Comparison of ENCODE assay signal across 6 cellular contexts in genomic region chr17:8150194-8151119, GRCh38. TPM values are rescaled to one million over a fixed set of nuclear protein-coding genes. Genes with fewer than 3 reads are reported as not detected.
A peak's percentile ranks its signal among the peaks of the same experiment; 100 is the strongest.
DNase-seq lines count a peak whose midpoint lies in the region; FAIRE-seq and TF ChIP-seq lines count a peak whose summit lies in the region.

No MANE protein-coding gene starts in this region.

- intact Hi-C loops in endothelial cell of umbilical vein (cut with micrococcal nuclease): loop anchor here (1.0 kb wide), 1 partner anchor 11 kb away; no protein-coding TSS in a partner anchor
- intact Hi-C loops in stomach (cut with DNase I; ENCODE audit: low total_unique reads): no loop called here

- no peaks in the 10 kb centered on the region for H3K9me3 Mint-ChIP-seq in T-helper 2 cell treated with Interferon-gamma antibody and Interleukin-4, amounts not matched to agents 5 μg/mL and 100 μg/mL, for 36 hours

- dilution Hi-C loops in endothelial cell of umbilical vein (cut with MboI; ENCODE audit: extremely low pct_ligation_motif_present, low sequenced_read_pairs): no loop called here

- no peak for DNase-seq in T-helper 2 cell treated with Interferon-gamma antibody and Interleukin-4, amounts not matched to agents 5 μg/mL and 100 μg/mL, for 36 hours (ENCODE audit: low spot score)
- DNase-seq in T-helper 2 cell (no peak), endothelial cell of umbilical vein (ENCODE audit: low read depth, low spot score) (no peak), stomach (no peak), foreskin melanocyte (no peak)
- DNase-seq in activated effector memory CD4-positive, alpha-beta T cell treated with anti-CD3 and anti-CD28 coated beads, Interleukin-2, amount 50 U/mL, for 16 hours: no peak

- H2AFZ ChIP-seq in endothelial cell of umbilical vein (ENCODE audit: low read depth, low read length): no peak overlapping the region

- peak overlapping the region; percentile 53 for H3K9ac ChIP-seq in endothelial cell of umbilical vein (replicated peaks; ENCODE audit: extremely low read depth, insufficient read depth, low read length)

- peaks cover 38% of the 10 kb centered on the region for H3K4me1 ChIP-seq in endothelial cell of umbilical vein (ENCODE audit: control insufficient read depth, extremely low read depth, insufficient read depth, low read length)
- peaks cover 32 to 79% (median 67%) of the 10 kb centered on the region in 4 donors for H3K4me1 ChIP-seq in stomach

- H3K27me3 ChIP-seq in endothelial cell of umbilical vein (ENCODE audit: control insufficient read depth in 2 of 2, insufficient read depth in 2 of 2, low read length in 2 of 2) (no peaks in the 10 kb centered on the region), stomach (no peaks in the 10 kb centered on the region)

- 79 to 85% (median 83%) methylated on average over 13 to 18 of the region's 18 CpGs for WGBS in stomach, 5 donors

- H3K36me3 ChIP-seq in endothelial cell of umbilical vein (ENCODE audit: control insufficient read depth in 2 of 2, extremely low read depth in 1 of 2, insufficient read depth in 2 of 2, low read length in 2 of 2): peaks cover 2 to 44% of the 10 kb centered on the region in 2 experiments
- H3K36me3 ChIP-seq in stomach: peaks cover 62 to 65% (median 63%) of the 10 kb centered on the region in 4 donors

- no TSS peak for BruUV-seq in endothelial cell of umbilical vein (replicated peaks; lab: Mats Ljungman, UMichigan)

- H3K4me1 Mint-ChIP-seq in T-helper 2 cell treated with Interferon-gamma antibody and Interleukin-4, amounts not matched to agents 5 μg/mL and 100 μg/mL, for 36 hours (ENCODE audit: low read depth): peaks cover 34% of the 10 kb centered on the region

- no peak for TF ChIP-seq CTCF in endothelial cell of umbilical vein (IDR thresholded peaks at IDR 0.05; ENCODE audit: extremely low read depth in 1 of 2, insufficient read depth in 1 of 2, low read depth in 1 of 2, low read length in 2 of 2)
- no peak for TF ChIP-seq CTCF in stomach (IDR thresholded peaks at IDR 0.05)

- no peak for TF ChIP-seq EP300 in stomach (IDR thresholded peaks at IDR 0.05)

- POLR2A ChIA-PET in endothelial cell of umbilical vein (lab: Charles Lee): interaction anchor here (1.1 kb wide), 1 partner anchor 23 kb away, joined by 9 read pairs; no protein-coding TSS in a partner anchor

- no peaks in the 10 kb centered on the region for H3K9me1 ChIP-seq in endothelial cell of umbilical vein (replicated peaks; ENCODE audit: control insufficient read depth, extremely low read depth, insufficient read depth, low read length)

- H3K4me3 ChIP-seq in endothelial cell of umbilical vein (replicated peaks in 1 of 3; ENCODE audit: insufficient read depth in 1 of 3, low read depth in 1 of 3, low read length in 3 of 3) (no peak overlapping the region), stomach (peak overlapping the region; percentile 66 to 91 (median 76))

- peak overlapping the region; percentile 95 for H3K4me3 Mint-ChIP-seq in T-helper 2 cell treated with Interferon-gamma antibody and Interleukin-4, amounts not matched to agents 5 μg/mL and 100 μg/mL, for 36 hours

- no peaks in the 10 kb centered on the region for H4K20me1 ChIP-seq in endothelial cell of umbilical vein (replicated peaks; ENCODE audit: control insufficient read depth, extremely low read depth, insufficient read depth, low read length)

- H3K27me3 Mint-ChIP-seq in T-helper 2 cell treated with Interferon-gamma antibody and Interleukin-4, amounts not matched to agents 5 μg/mL and 100 μg/mL, for 36 hours (ENCODE audit: low read depth): no peaks in the 10 kb centered on the region

- H3K27ac Mint-ChIP-seq in T-helper 2 cell treated with Interferon-gamma antibody and Interleukin-4, amounts not matched to agents 5 μg/mL and 100 μg/mL, for 36 hours: peak overlapping the region; percentile 45

- H3K79me2 ChIP-seq in endothelial cell of umbilical vein (ENCODE audit: control insufficient read depth, insufficient read depth, low read length): peaks cover 5% of the 10 kb centered on the region

- H3K36me3 Mint-ChIP-seq in T-helper 2 cell treated with Interferon-gamma antibody and Interleukin-4, amounts not matched to agents 5 μg/mL and 100 μg/mL, for 36 hours (ENCODE audit: low read depth): peaks cover 23% of the 10 kb centered on the region

- H3K27ac ChIP-seq in endothelial cell of umbilical vein (ENCODE audit: insufficient read depth, low read depth, low read length) (peak overlapping the region; percentile 99), stomach (peak overlapping the region; percentile 96 to 100 (median 100))

- H3K9me3 ChIP-seq in endothelial cell of umbilical vein (replicated peaks; ENCODE audit: control insufficient read depth, insufficient read depth, low read length) (no peaks in the 10 kb centered on the region), stomach (no peaks in the 10 kb centered on the region)

- no peak for FAIRE-seq in endothelial cell of umbilical vein (lab: Jason Lieb, UNC)

- TF ChIP-seq POLR2A in endothelial cell of umbilical vein (IDR thresholded peaks at IDR 0.05; ENCODE audit: low read depth, low read length) (no peak), stomach (IDR thresholded peaks at IDR 0.05) (no peak)

- H3K4me2 ChIP-seq in endothelial cell of umbilical vein (ENCODE audit: insufficient read depth, low read length): peak overlapping the region; percentile 53

- CTCF ChIA-PET in endothelial cell of umbilical vein (lab: Charles Lee): interaction anchor here (0.9 to 3.6 kb wide), 4 partner anchors 10 to 56 kb away, joined by 4 to 28 read pairs (median 4); no protein-coding TSS in a partner anchor

TF ChIP-seq in endothelial cell of umbilical vein, 7 proteins besides CTCF, POLR2A, EP300 and RAD21 (continues in another document):
- TF ChIP-seq MYC (IDR thresholded peaks at IDR 0.05; ENCODE audit: low read depth, low read length) (no peak), EZH2 (IDR thresholded peaks at IDR 0.05; ENCODE audit: borderline replicate concordance, low read depth, low read length, severe bottlenecking) (no peak)

RNA-seq across cellular contexts. Expression of gene PER1, which starts 1.7 kb away (rescaled TPM):
- 32.1 and 36.5 TPM in 2 replicates for total RNA-seq in endothelial cell of umbilical vein
- 12.1 and 13.6 TPM in 2 replicates for polyA plus RNA-seq in endothelial cell of umbilical vein
- polyA plus RNA-seq in endothelial cell of umbilical vein (2011; cell fraction: cytosol; rRNA removed): 4.5 and 8.9 TPM in 2 replicates
- 62.6 and 82.7 TPM in 2 replicates for polyA plus RNA-seq in endothelial cell of umbilical vein (2011; cell fraction: nucleus; rRNA removed)
- polyA plus RNA-seq in endothelial cell of umbilical vein (2012): 11.4 and 13.3 TPM in 2 replicates
- polyA minus RNA-seq in endothelial cell of umbilical vein: 22.8 and 40.7 TPM in 2 replicates
- polyA minus RNA-seq in endothelial cell of umbilical vein (2011; cell fraction: cytosol; rRNA and poly(A)+ RNA removed): 12.3 TPM
- polyA minus RNA-seq in endothelial cell of umbilical vein (2011; cell fraction: nucleus; rRNA and poly(A)+ RNA removed): 49.0 and 77.9 TPM in 2 replicates
- total RNA-seq in stomach: 100 to 1,000 TPM in 3 of 5 donors, 10 to 100 TPM in 2; 16.2 to 163 (median 137) TPM
- polyA plus RNA-seq in stomach: 10 to 100 TPM; 47.2 to 69.4 (median 66.7) TPM

RNA-seq across cellular contexts. Expression of gene VAMP2, which starts 12.3 kb away (rescaled TPM):
- total RNA-seq in endothelial cell of umbilical vein (31.7 and 35.9 TPM in 2 replicates), stomach (100 to 1,000 TPM in 1 of 5 donors, 10 to 100 TPM in 2, 1 to 10 TPM in 2; 6.7 to 104 (median 17.3) TPM)
- polyA plus RNA-seq in endothelial cell of umbilical vein (28.7 and 38.0 TPM in 2 replicates), stomach (10 to 100 TPM; 32.4 to 58.8 (median 43.1) TPM)
- polyA plus RNA-seq in endothelial cell of umbilical vein (2011; cell fraction: cytosol; rRNA removed): 28.5 and 29.9 TPM in 2 replicates
- polyA plus RNA-seq in endothelial cell of umbilical vein (2011; cell fraction: nucleus; rRNA removed): 40.8 and 49.0 TPM in 2 replicates
- polyA plus RNA-seq in endothelial cell of umbilical vein (2012): 26.6 and 29.8 TPM in 2 replicates
- polyA minus RNA-seq in endothelial cell of umbilical vein: 14.1 and 18.6 TPM in 2 replicates
- 4.8 TPM for polyA minus RNA-seq in endothelial cell of umbilical vein (2011; cell fraction: cytosol; rRNA and poly(A)+ RNA removed)
- polyA minus RNA-seq in endothelial cell of umbilical vein (2011; cell fraction: nucleus; rRNA and poly(A)+ RNA removed): 12.2 and 14.6 TPM in 2 replicates

RNA-seq across cellular contexts. Expression of gene TMEM107, which starts 25.7 kb away (rescaled TPM):
- total RNA-seq in endothelial cell of umbilical vein (20.0 and 20.4 TPM in 2 replicates), stomach (10 to 100 TPM in 3 of 5 donors, 1 to 10 TPM in 2; 5.2 to 37.6 (median 14.9) TPM)
- polyA plus RNA-seq in endothelial cell of umbilical vein (31.6 and 36.9 TPM in 2 replicates), stomach (10 to 100 TPM in 1 of 3 donors, 1 to 10 TPM in 2; 6.3 to 10.3 (median 8.0) TPM)
- 19.7 and 20.9 TPM in 2 replicates for polyA plus RNA-seq in endothelial cell of umbilical vein (2011; cell fraction: cytosol; rRNA removed)
- 13.5 and 14.4 TPM in 2 replicates for polyA plus RNA-seq in endothelial cell of umbilical vein (2011; cell fraction: nucleus; rRNA removed)
- polyA plus RNA-seq in endothelial cell of umbilical vein (2012): 15.9 and 18.3 TPM in 2 replicates
- polyA minus RNA-seq in endothelial cell of umbilical vein: 80.7 and 114 TPM in 2 replicates
- polyA minus RNA-seq in endothelial cell of umbilical vein (2011; cell fraction: cytosol; rRNA and poly(A)+ RNA removed): 29.3 TPM
- 65.0 and 76.3 TPM in 2 replicates for polyA minus RNA-seq in endothelial cell of umbilical vein (2011; cell fraction: nucleus; rRNA and poly(A)+ RNA removed)

RNA-seq across cellular contexts. Expression of gene HES7, which starts 26.6 kb away (rescaled TPM):
- total RNA-seq in endothelial cell of umbilical vein (0.51 TPM in 1 of 2 replicates, not detected in the other), stomach (not detected)
- polyA plus RNA-seq in endothelial cell of umbilical vein (0.19 and 0.33 TPM in 2 replicates), stomach (under 1 TPM in 2 of 3 donors, not detected in 1; 0.58 to 0.92 TPM)
- polyA plus RNA-seq in endothelial cell of umbilical vein (2011; cell fraction: cytosol; rRNA removed): not detected in 2 replicates
- 0.35 and 0.45 TPM in 2 replicates for polyA plus RNA-seq in endothelial cell of umbilical vein (2011; cell fraction: nucleus; rRNA removed)
- 0.50 and 0.56 TPM in 2 replicates for polyA plus RNA-seq in endothelial cell of umbilical vein (2012)
- not detected in 2 replicates for polyA minus RNA-seq in endothelial cell of umbilical vein
- polyA minus RNA-seq in endothelial cell of umbilical vein (2011; cell fraction: cytosol; rRNA and poly(A)+ RNA removed): 21.1 TPM
- not detected in 2 replicates for polyA minus RNA-seq in endothelial cell of umbilical vein (2011; cell fraction: nucleus; rRNA and poly(A)+ RNA removed)

RNA-seq across cellular contexts. Expression of gene ALOXE3, which starts 32.1 kb away (rescaled TPM):
- total RNA-seq in endothelial cell of umbilical vein (not detected in 2 replicates), stomach (not detected)
- polyA plus RNA-seq in endothelial cell of umbilical vein (0.01 TPM in 1 of 2 replicates, not detected in the other), stomach (under 1 TPM in 2 of 3 donors, not detected in 1; 0.12 to 0.43 TPM)
- polyA plus RNA-seq in endothelial cell of umbilical vein (2011; cell fraction: cytosol; rRNA removed): 0.06 TPM in 1 of 2 replicates, not detected in the other
- polyA plus RNA-seq in endothelial cell of umbilical vein (2011; cell fraction: nucleus; rRNA removed): not detected in 2 replicates
- polyA plus RNA-seq in endothelial cell of umbilical vein (2012): 0.07 and 0.11 TPM in 2 replicates
- not detected in 2 replicates for polyA minus RNA-seq in endothelial cell of umbilical vein
- 1.0 TPM for polyA minus RNA-seq in endothelial cell of umbilical vein (2011; cell fraction: cytosol; rRNA and poly(A)+ RNA removed)
- not detected in 2 replicates for polyA minus RNA-seq in endothelial cell of umbilical vein (2011; cell fraction: nucleus; rRNA and poly(A)+ RNA removed)

Comparison
In these comparisons a context has a peak if more than half of its experiments do, and no peak if none do; other contexts are left out.
1. H3K4me3 ChIP-seq: peak in stomach (4 of 4); none in endothelial cell of umbilical vein (0 of 3).